14 cellular contexts compared by ENCODE assay signal in the genomic region with DNA sequence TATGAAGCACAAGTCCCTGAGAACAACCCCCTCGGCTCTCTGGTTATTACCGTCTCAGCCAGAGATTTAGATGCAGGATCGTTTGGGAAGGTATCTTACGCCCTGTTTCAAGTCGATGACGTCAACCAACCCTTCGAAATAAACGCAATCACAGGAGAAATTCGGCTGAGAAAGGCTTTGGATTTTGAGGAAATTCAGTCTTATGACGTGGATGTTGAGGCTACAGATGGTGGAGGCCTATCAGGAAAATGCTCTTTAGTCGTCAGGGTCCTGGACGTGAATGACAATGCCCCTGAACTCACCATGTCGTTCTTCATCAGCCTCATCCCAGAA. TPM values are rescaled to one million over a fixed set of nuclear protein-coding genes. Genes with fewer than 3 reads are reported as not detected.
DNase-seq lines count a peak whose midpoint lies in the region; ATAC-seq and TF ChIP-seq lines count a peak whose summit lies in the region.
"Had no signal": no experiment of that assay in that cellular context is flagged by ENCODE, and none has a peak within 500 bp of the region (broad histone marks: within the 10 kb centered on the region; RNA-seq: fewer than 3 reads in every experiment).

No MANE protein-coding gene starts in this region.

- H3K4me1 ChIP-seq in SK-N-SH (ENCODE audit: control insufficient read depth in 1 of 2, insufficient read depth in 2 of 2, low read depth in 1 of 2, low read length in 1 of 2) (no peaks in the 10 kb centered on the region), A673 (ENCODE audit: insufficient read depth, low read length, poor library complexity, severe bottlenecking) (no peaks in the 10 kb centered on the region), Panc1 (ENCODE audit: control insufficient read depth, insufficient read depth, low read length) (peaks cover 4% of the 10 kb centered on the region; the same call in 1 of the 2 replicates), muscle layer of duodenum (ENCODE audit: control insufficient read depth in 1 of 2, insufficient read depth in 2 of 2, low read length in 2 of 2) (no peaks in the 10 kb centered on the region), SJCRH30 (no peaks in the 10 kb centered on the region)
- H3K4me1 ChIP-seq: BLaER1 had no signal

- H3K27ac ChIP-seq in SK-N-SH (ENCODE audit: low read depth in 2 of 2, low read length in 1 of 2) (no peak overlapping the region), A673 (ENCODE audit: low read depth, low read length, poor library complexity, severe bottlenecking) (no peak overlapping the region), Panc1 (ENCODE audit: low read length) (no peak overlapping the region), muscle layer of duodenum (ENCODE audit: low read length) (no peak overlapping the region), SJCRH30 (no peak overlapping the region)
- H3K27ac ChIP-seq: BLaER1 had no signal

- peak overlapping the region; percentile 72; the same call in 1 of the 2 replicates for H3K4me2 ChIP-seq in SK-N-SH
- H3K4me2 ChIP-seq: BLaER1, GM23338 had no signal

- BruUV-seq in A673 (replicated peaks; lab: Mats Ljungman, UMichigan) (no TSS peak), Panc1 (replicated peaks; lab: Mats Ljungman, UMichigan) (no TSS peak)

- ATAC-seq in SK-N-SH treated with all-trans-retinoic acid at 6 μM for 48 hours (no peak), Panc1 (no peak)
- ATAC-seq: GM23338, HCT116 had no signal

- H3K4me3 ChIP-seq in SK-N-SH (ENCODE audit: low read depth in 2 of 2, low read length in 1 of 2) (peak overlapping the region; percentile 54 to 65; a peak in 3 of 4 replicates), A673 (ENCODE audit: low read depth, low read length, poor library complexity, severe bottlenecking) (peak overlapping the region; percentile 42), Panc1 (ENCODE audit: low read depth in 2 of 2, low read length in 2 of 2) (peak overlapping the region; percentile 39 to 45), muscle layer of duodenum (ENCODE audit: low read depth in 1 of 2, low read length in 2 of 2) (peak overlapping the region; percentile 8 to 50), SJCRH30 (no peak overlapping the region)
- H3K4me3 ChIP-seq: BLaER1, GM23338 had no signal

- no peaks in the 10 kb centered on the region for H4K20me1 ChIP-seq in SK-N-SH (ENCODE audit: insufficient read depth)
- H4K20me1 ChIP-seq: BLaER1 had no signal

- no peak for TF ChIP-seq RAD21 in SK-N-SH (IDR thresholded peaks at IDR 0.05; ENCODE audit: low read length)

- H3K9me3 ChIP-seq in SK-N-SH (peaks cover 4% of the 10 kb centered on the region; the same call in 1 of the 2 replicates), A673 (ENCODE audit: low read depth, low read length, poor library complexity, severe bottlenecking) (no peaks in the 10 kb centered on the region), Panc1 (ENCODE audit: control insufficient read depth, insufficient read depth, low read depth, low read length) (no peaks in the 10 kb centered on the region), muscle layer of duodenum (ENCODE audit: control insufficient read depth in 1 of 2, low read length in 2 of 2) (peaks cover 16 to 70% of the 10 kb centered on the region in 2 donors), SJCRH30 (replicated peaks) (no peaks in the 10 kb centered on the region)

- 58% methylated on average over 13 of the region's 13 CpGs for WGBS in SK-N-SH (ENCODE audit: low lambda C conversion rate)

- H3K9me2 ChIP-seq in SK-N-SH, result no peaks in the 10 kb centered on the region

- CTCF ChIA-PET in SK-N-SH (lab: Yijun Ruan, JAX) (interaction anchor here (0.9 to 2.0 kb wide), 15 partner anchors 8 to 413 kb away, joined by 3 to 15 read pairs (median 7); partner anchors contain the start of genes PCDHA8, PCDHB14, PCDHB16 and PCDHB4), A673 (lab: Charles Lee) (interaction anchor here (0.6 to 1.0 kb wide), 2 partner anchors 31 to 56 kb away, joined by 4 read pairs; partner anchors contain the start of gene PCDHB16), Panc1 (lab: Charles Lee) (interaction anchor here (0.6 kb wide), 1 partner anchor 56 kb away, joined by 3 read pairs; no protein-coding TSS in a partner anchor)

- TF ChIP-seq CTCF in SK-N-SH (IDR thresholded peaks at IDR 0.05) (no peak), A673 (conservative IDR thresholded peaks at IDR 0.05; ENCODE audit: low read depth, low read length) (no peak), Panc1 (IDR thresholded peaks at IDR 0.05) (no peak)

- no peaks in the 10 kb centered on the region for H3K27me3 ChIP-seq in SK-N-SH (ENCODE audit: insufficient read depth)
- H3K27me3 ChIP-seq in A673 (replicated peaks; ENCODE audit: insufficient read depth, low read depth, low read length, poor library complexity), result no peaks in the 10 kb centered on the region
- H3K27me3 ChIP-seq in Panc1 (ENCODE audit: control insufficient read depth, insufficient read depth, low read length), result no peaks in the 10 kb centered on the region
- H3K27me3 ChIP-seq in muscle layer of duodenum (ENCODE audit: low read depth, low read length), result no peaks in the 10 kb centered on the region
- 0 out of 2 replicates have a peak, but pooled peaks cover 3% of the 10 kb centered on the region for H3K27me3 ChIP-seq in SJCRH30
- H3K27me3 ChIP-seq: BLaER1 had no signal

- H3K36me3 ChIP-seq in SK-N-SH (replicated peaks in 1 of 2; ENCODE audit: control insufficient read depth in 1 of 2, insufficient read depth in 2 of 2, low read length in 1 of 2) (no peaks in the 10 kb centered on the region), A673 (ENCODE audit: insufficient read depth, low read length, poor library complexity, severe bottlenecking) (no peaks in the 10 kb centered on the region), Panc1 (ENCODE audit: control insufficient read depth, insufficient read depth, low read length) (no peaks in the 10 kb centered on the region), muscle layer of duodenum (ENCODE audit: control insufficient read depth in 1 of 2, insufficient read depth in 2 of 2, low read length in 2 of 2) (no peaks in the 10 kb centered on the region), SJCRH30 (no peaks in the 10 kb centered on the region)
- H3K36me3 ChIP-seq: BLaER1 had no signal

- no peak for TF ChIP-seq EP300 in SK-N-SH (IDR thresholded peaks at IDR 0.05; ENCODE audit: borderline replicate concordance in 1 of 2, low read depth in 1 of 2, low read length in 1 of 2)

- no peak overlapping the region for H2AFZ ChIP-seq in SK-N-SH (ENCODE audit: low read depth)
- H2AFZ ChIP-seq: GM23338 had no signal

- in situ Hi-C loops in Panc1 (cut with HindIII; ENCODE audit: low pct_unique_long_range_greater_than_20kb, low sequenced_read_pairs), result no loop called here

- no peaks in the 10 kb centered on the region for H3F3A ChIP-seq in SK-N-SH (replicated peaks; ENCODE audit: insufficient read depth)

- intact Hi-C loops in A673 (cut with micrococcal nuclease; ENCODE audit: unreplicated experiment), result no loop called here
- intact Hi-C loops in Panc1 (cut with micrococcal nuclease; ENCODE audit: unreplicated experiment), result no loop called here

- H3K79me2 ChIP-seq in SK-N-SH (ENCODE audit: insufficient read depth), result no peaks in the 10 kb centered on the region

- H3K9ac ChIP-seq in SK-N-SH, result no peak overlapping the region
- H3K9ac ChIP-seq: BLaER1 had no signal

- POLR2A ChIA-PET in SK-N-SH (lab: Yijun Ruan, JAX), result no interaction called here
- POLR2A ChIA-PET in A673 (lab: Charles Lee; ENCODE audit: low non-redundant PET), result no interaction called here
- POLR2A ChIA-PET in Panc1 (lab: Charles Lee), result no interaction called here

- no peak for DNase-seq in SK-N-SH
- DNase-seq in A673 (ENCODE audit: low spot score), result no peak
- DNase-seq in Panc1 (ENCODE audit: low read depth, low spot score), result no peak
- no peak for DNase-seq in KG1 (lab: John Stamatoyannopoulos, UW)
- DNase-seq in stimulated activated CD8-positive, alpha-beta memory T cell treated with anti-CD3 and anti-CD28 coated beads, Interleukin-4, amount 100 ng/mL, for 48 hours, result no peak
- DNase-seq in SJCRH30, result no peak
- DNase-seq: CD4-positive, alpha-beta memory T cell; DMS153 had no signal

TF ChIP-seq in SK-N-SH, 30 proteins besides CTCF, POLR2A, EP300 and RAD21 (continues in another document):
- TF ChIP-seq YY1 (IDR thresholded peaks at IDR 0.05; ENCODE audit: low read depth) (no peak), GABPA (IDR thresholded peaks at IDR 0.05; ENCODE audit: low read depth) (no peak)

TF ChIP-seq in SK-N-SH treated with all-trans-retinoic acid at 6 μM for 48 hours, 23 proteins besides CTCF, POLR2A, EP300 and RAD21 (continues in another document):
- no peak for TF ChIP-seq ISL1 (CRISPR knock-in tag; IDR thresholded peaks at IDR 0.05)

RNA-seq across cellular contexts. Expression of gene PCDHB6, which starts 1.1 kb away (rescaled TPM):
- 3.9 and 5.0 TPM in 2 replicates for polyA plus RNA-seq in SK-N-SH (2012; rRNA removed)
- polyA plus RNA-seq in SK-N-SH (2012; cell fraction: cytosol; rRNA removed), result 3.5 and 4.5 TPM in 2 replicates
- polyA plus RNA-seq in SK-N-SH (2012; cell fraction: nucleus; rRNA removed), result 4.5 and 8.8 TPM in 2 replicates
- total RNA-seq in A673 (2021) (7.3 and 9.1 TPM in 2 replicates), Panc1 (2021; ENCODE audit: unreplicated experiment) (1.9 TPM)
- polyA plus RNA-seq in Panc1 (2012; ENCODE audit: insufficient read length), result 2.4 TPM
- 0.15 and 0.26 TPM in 2 replicates for total RNA-seq in SJCRH30 (2014; rRNA removed; shearing (Covaris generic))
- total RNA-seq: CD4-positive, alpha-beta memory T cell had no signal
- polyA plus RNA-seq: CD14-positive monocyte; CD4-positive, alpha-beta memory T cell had no signal

RNA-seq across cellular contexts. Expression of gene PCDHB5, which starts 16.0 kb away (rescaled TPM):
- 0.08 and 0.10 TPM in 2 replicates for polyA plus RNA-seq in SK-N-SH (2012; rRNA removed)
- 0.04 TPM in 2 replicates for polyA plus RNA-seq in SK-N-SH (2012; cell fraction: cytosol; rRNA removed)
- polyA plus RNA-seq in SK-N-SH (2012; cell fraction: nucleus; rRNA removed), result 0.80 and 0.85 TPM in 2 replicates
- 21.0 and 23.6 TPM in 2 replicates for total RNA-seq in A673 (2021)
- 0.08 TPM for total RNA-seq in Panc1 (2021; ENCODE audit: unreplicated experiment)
- 1.6 TPM for polyA plus RNA-seq in Panc1 (2012; ENCODE audit: insufficient read length)
- 20.4 and 23.8 TPM in 2 replicates for total RNA-seq in SJCRH30 (2014; rRNA removed; shearing (Covaris generic))
- polyA plus RNA-seq: CD14-positive monocyte; CD4-positive, alpha-beta memory T cell had no signal

RNA-seq across cellular contexts. Expression of gene PCDHB7, which starts 21.5 kb away (rescaled TPM):
- polyA plus RNA-seq in SK-N-SH (2012; rRNA removed), result 1.5 and 1.7 TPM in 2 replicates
- polyA plus RNA-seq in SK-N-SH (2012; cell fraction: cytosol; rRNA removed), result 1.5 and 1.7 TPM in 2 replicates
- 3.6 TPM in 2 replicates for polyA plus RNA-seq in SK-N-SH (2012; cell fraction: nucleus; rRNA removed)
- total RNA-seq in A673 (2021), result 2.0 and 2.3 TPM in 2 replicates
- 1.3 TPM for total RNA-seq in Panc1 (2021; ENCODE audit: unreplicated experiment)
- polyA plus RNA-seq in Panc1 (2012; ENCODE audit: insufficient read length), result 1.1 TPM
- 1.1 and 1.3 TPM in 2 replicates for total RNA-seq in SJCRH30 (2014; rRNA removed; shearing (Covaris generic))
- total RNA-seq: CD4-positive, alpha-beta memory T cell had no signal
- polyA plus RNA-seq: CD14-positive monocyte; CD4-positive, alpha-beta memory T cell had no signal

RNA-seq across cellular contexts. Expression of gene PCDHB8, which starts 26.6 kb away (rescaled TPM):
- polyA plus RNA-seq in SK-N-SH (2012; rRNA removed), result 3.0 and 3.4 TPM in 2 replicates
- 2.3 and 3.5 TPM in 2 replicates for polyA plus RNA-seq in SK-N-SH (2012; cell fraction: cytosol; rRNA removed)
- polyA plus RNA-seq in SK-N-SH (2012; cell fraction: nucleus; rRNA removed), result 3.8 and 6.3 TPM in 2 replicates
- total RNA-seq in A673 (2021) (7.7 and 8.5 TPM in 2 replicates), Panc1 (2021; ENCODE audit: unreplicated experiment) (7.6 TPM)
- 9.0 TPM for polyA plus RNA-seq in Panc1 (2012; ENCODE audit: insufficient read length)
- total RNA-seq in SJCRH30 (2014; rRNA removed; shearing (Covaris generic)), result 17.8 and 18.6 TPM in 2 replicates
- total RNA-seq: CD4-positive, alpha-beta memory T cell had no signal
- polyA plus RNA-seq: CD14-positive monocyte; CD4-positive, alpha-beta memory T cell had no signal

RNA-seq across cellular contexts. Expression of gene PCDHB4, which starts 29.3 kb away (rescaled TPM):
- polyA plus RNA-seq in SK-N-SH (2012; rRNA removed), result 0.36 and 0.51 TPM in 2 replicates
- 0.41 and 0.66 TPM in 2 replicates for polyA plus RNA-seq in SK-N-SH (2012; cell fraction: cytosol; rRNA removed)
- polyA plus RNA-seq in SK-N-SH (2012; cell fraction: nucleus; rRNA removed), result 1.3 and 1.5 TPM in 2 replicates
- total RNA-seq in A673 (2021) (2.4 and 2.7 TPM in 2 replicates), Panc1 (2021; ENCODE audit: unreplicated experiment) (0.26 TPM)
- polyA plus RNA-seq in Panc1 (2012; ENCODE audit: insufficient read length), result 1.0 TPM
- 0.25 and 0.42 TPM in 2 replicates for total RNA-seq in SJCRH30 (2014; rRNA removed; shearing (Covaris generic))
- total RNA-seq: CD4-positive, alpha-beta memory T cell had no signal
- polyA plus RNA-seq: CD14-positive monocyte; CD4-positive, alpha-beta memory T cell had no signal

Comparison
In these comparisons a context has a peak if more than half of its experiments do, and no peak if none do; other contexts are left out.
1. RNA of gene PCDHB5, which starts 16.0 kb away (total RNA-seq): 20.4 to 23.8 TPM in SJCRH30 and 21.0 to 23.6 TPM in A673; 0.08 TPM in Panc1 (single experiment); every median in the first group is over 10 times any median in the second.